ENCODE assay signal across 8 cellular contexts in genomic region chr1:6028042-6028895, GRCh38. TPM values are rescaled to one million over a fixed set of nuclear protein-coding genes. Genes with fewer than 3 reads are reported as not detected.
DNase-seq lines count a peak whose midpoint lies in the region; ATAC-seq and TF ChIP-seq lines count a peak whose summit lies in the region.

No MANE protein-coding gene starts in this region.

- CTCF ChIA-PET in CD8-positive, alpha-beta T cell (lab: Charles Lee): interaction anchor here (0.6 to 1.5 kb wide), 4 partner anchors 10 to 34 kb away, joined by 3 to 4 read pairs (median 3); no protein-coding TSS in a partner anchor

- H3K27ac ChIP-seq in CD8-positive, alpha-beta T cell (ENCODE audit: low read depth, low read length): peak overlapping the region; percentile 85
- H3K27ac ChIP-seq in effector memory CD4-positive, alpha-beta T cell (ENCODE audit: insufficient read depth, low read length, poor library complexity, severe bottlenecking): peak overlapping the region; percentile 98
- no peak overlapping the region for H3K27ac ChIP-seq in vagina

- H3K4me3 Mint-ChIP-seq in CD8-positive, alpha-beta T cell: peak overlapping the region; percentile 90
- H3K4me3 Mint-ChIP-seq in endothelial cell (ENCODE audit: unreplicated experiment): no peak overlapping the region

- intact Hi-C loops in CD8-positive, alpha-beta T cell (cut with DNase I, micrococcal nuclease): loop anchor here in 1 of 2 experiments (1.0 kb wide), 1 partner anchor 171 kb away; the partner anchor contains the start of gene RPL22
- intact Hi-C loops in vagina (cut with DNase I): no loop called here

- no peaks in the 10 kb centered on the region for H3K9me3 Mint-ChIP-seq in CD8-positive, alpha-beta T cell
- H3K9me3 Mint-ChIP-seq in endothelial cell (ENCODE audit: unreplicated experiment): no peaks in the 10 kb centered on the region

- peak; percentile 46 to 90 (median 66) for DNase-seq in CD8-positive, alpha-beta T cell
- DNase-seq in activated CD4-positive, alpha-beta T cell treated with anti-CD3 and anti-CD28 coated beads for 4 hours: peak; percentile 55 to 57
- peak; percentile 44 to 63 (median 52) for DNase-seq in effector memory CD4-positive, alpha-beta T cell
- DNase-seq in stimulated activated CD4-positive, alpha-beta T cell treated with anti-CD3 and anti-CD28 coated beads, Interleukin-4, amount 100 ng/mL, for 24 hours: peak; percentile 65
- DNase-seq in NCI-H345 treated with DMSO at 0.1 percent for 48 hours (lab: John Stamatoyannopoulos, UW; ENCODE audit: unreplicated experiment): no peak
- no peak for DNase-seq in vagina (ENCODE audit: extremely low spot score in 2 of 2)
- no peak for DNase-seq in endothelial cell (ENCODE audit: low spot score)

- TF ChIP-seq CTCF in CD8-positive, alpha-beta T cell (IDR thresholded peaks at IDR 0.05): no peak
- no peak for TF ChIP-seq CTCF in vagina (IDR thresholded peaks at IDR 0.05)
- no peak for TF ChIP-seq CTCF in endothelial cell (IDR thresholded peaks at IDR 0.05; ENCODE audit: unreplicated experiment)

- H3K27me3 ChIP-seq in CD8-positive, alpha-beta T cell (ENCODE audit: insufficient read depth, low read length): no peaks in the 10 kb centered on the region
- no peaks in the 10 kb centered on the region for H3K27me3 ChIP-seq in effector memory CD4-positive, alpha-beta T cell (replicated peaks; ENCODE audit: control insufficient read depth, insufficient read depth, low read length, poor library complexity, severe bottlenecking)
- H3K27me3 ChIP-seq in vagina: no peaks in the 10 kb centered on the region

- TF ChIP-seq POLR2A in vagina (IDR thresholded peaks at IDR 0.05): no peak

- peaks cover 46% of the 10 kb centered on the region for H3K36me3 Mint-ChIP-seq in CD8-positive, alpha-beta T cell
- H3K36me3 Mint-ChIP-seq in endothelial cell (ENCODE audit: low read depth, unreplicated experiment): no peaks in the 10 kb centered on the region

- ATAC-seq in CD8-positive, alpha-beta T cell: peak; percentile 65
- ATAC-seq in HG03378 (IDR thresholded peaks at IDR 0.05; ENCODE audit: unreplicated experiment): peak; percentile 33

- H3K4me1 Mint-ChIP-seq in CD8-positive, alpha-beta T cell (ENCODE audit: low read depth): peaks cover 73% of the 10 kb centered on the region
- H3K4me1 Mint-ChIP-seq in endothelial cell (ENCODE audit: unreplicated experiment): no peaks in the 10 kb centered on the region

- peaks cover 10% of the 10 kb centered on the region for H3K36me3 ChIP-seq in CD8-positive, alpha-beta T cell (ENCODE audit: insufficient read depth, low read length)
- H3K36me3 ChIP-seq in effector memory CD4-positive, alpha-beta T cell (ENCODE audit: control insufficient read depth, insufficient read depth, low read length): no peaks in the 10 kb centered on the region
- no peaks in the 10 kb centered on the region for H3K36me3 ChIP-seq in vagina

- peaks cover 73% of the 10 kb centered on the region for H3K4me1 ChIP-seq in CD8-positive, alpha-beta T cell (ENCODE audit: insufficient read depth, low read length)
- peaks cover 70% of the 10 kb centered on the region for H3K4me1 ChIP-seq in effector memory CD4-positive, alpha-beta T cell (ENCODE audit: control insufficient read depth, insufficient read depth, low read length, poor library complexity, severe bottlenecking)
- peaks cover 14% of the 10 kb centered on the region for H3K4me1 ChIP-seq in vagina

- no peaks in the 10 kb centered on the region for H3K9me3 ChIP-seq in CD8-positive, alpha-beta T cell (ENCODE audit: low read length)
- no peaks in the 10 kb centered on the region for H3K9me3 ChIP-seq in effector memory CD4-positive, alpha-beta T cell (ENCODE audit: control insufficient read depth, low read length)
- no peaks in the 10 kb centered on the region for H3K9me3 ChIP-seq in vagina

- peak overlapping the region; percentile 93 for H3K4me3 ChIP-seq in CD8-positive, alpha-beta T cell (ENCODE audit: low read depth, low read length)
- H3K4me3 ChIP-seq in effector memory CD4-positive, alpha-beta T cell (ENCODE audit: insufficient read depth, low read depth, low read length, poor library complexity, severe bottlenecking): peak overlapping the region; percentile 65
- H3K4me3 ChIP-seq in vagina: no peak overlapping the region

- no peaks in the 10 kb centered on the region for H3K27me3 Mint-ChIP-seq in CD8-positive, alpha-beta T cell (ENCODE audit: low read depth)
- peaks cover 9% of the 10 kb centered on the region for H3K27me3 Mint-ChIP-seq in endothelial cell (ENCODE audit: unreplicated experiment)

- POLR2A ChIA-PET in CD8-positive, alpha-beta T cell (lab: Charles Lee): interaction anchor here (0.6 to 3.8 kb wide), 4 partner anchors 34 to 289 kb away, joined by 3 to 32 read pairs (median 4); no protein-coding TSS in a partner anchor

- peak overlapping the region; percentile 99 for H3K27ac Mint-ChIP-seq in CD8-positive, alpha-beta T cell
- H3K27ac Mint-ChIP-seq in endothelial cell (ENCODE audit: unreplicated experiment): no peak overlapping the region

RNA-seq across cellular contexts. Expression of gene KCNAB2, which starts 17.4 kb away (rescaled TPM):
- total RNA-seq in CD8-positive, alpha-beta T cell: 100 to 1,000 TPM; 152 to 163 TPM
- total RNA-seq in vagina (8.8 TPM), endothelial cell (ENCODE audit: unreplicated experiment) (4.1 TPM)

RNA-seq across cellular contexts. Expression of gene NPHP4, which starts 36.0 kb away (rescaled TPM):
- total RNA-seq in CD8-positive, alpha-beta T cell: 1 to 10 TPM; 3.1 to 3.7 TPM
- total RNA-seq in vagina (11.3 TPM), endothelial cell (ENCODE audit: unreplicated experiment) (15.3 TPM)

Comparison
In these comparisons a context has a peak if more than half of its experiments do, and no peak if none do; other contexts are left out.
1. DNase-seq: peak in CD8-positive, alpha-beta T cell (7 of 7), activated CD4-positive, alpha-beta T cell treated with anti-CD3 and anti-CD28 coated beads for 4 hours (2 of 2), effector memory CD4-positive, alpha-beta T cell (3 of 3) and stimulated activated CD4-positive, alpha-beta T cell treated with anti-CD3 and anti-CD28 coated beads, Interleukin-4, amount 100 ng/mL, for 24 hours (single experiment); none in NCI-H345 treated with DMSO at 0.1 percent for 48 hours (single experiment), vagina (0 of 2) and endothelial cell (single experiment).
2. H3K4me3 ChIP-seq: peak in CD8-positive, alpha-beta T cell (single experiment) and effector memory CD4-positive, alpha-beta T cell (single experiment); none in vagina (0 of 2).
3. RNA of gene KCNAB2, which starts 17.4 kb away (total RNA-seq): 152 to 163 TPM in CD8-positive, alpha-beta T cell; 8.8 TPM in vagina (single experiment) and 4.1 TPM in endothelial cell (single experiment); every median in the first group is over 10 times any median in the second.